Comparison of ENCODE assay signal across 12 cellular contexts in genomic region chr5:149408252-149409099, GRCh38. TPM values are rescaled to one million over a fixed set of nuclear protein-coding genes. Genes with fewer than 3 reads are reported as not detected.
DNase-seq lines count a peak whose midpoint lies in the region; ATAC-seq and TF ChIP-seq lines count a peak whose summit lies in the region.
"Had no signal": no experiment of that assay in that cellular context is flagged by ENCODE, and none has a peak within 500 bp of the region (broad histone marks: within the 10 kb centered on the region; RNA-seq: fewer than 3 reads in every experiment).

No MANE protein-coding gene starts in this region.

- H3K27me3 Mint-ChIP-seq in type B pancreatic cell: no peaks in the 10 kb centered on the region
- H3K27me3 Mint-ChIP-seq: activated naive CD8-positive, alpha-beta T cell treated with anti-CD3 and anti-CD28 coated beads, Interleukin-2, amount 50 U/mL, for 24 hours had no signal

- peak overlapping the region; percentile 59 for H3K4ac ChIP-seq in neuronal stem cell (ENCODE audit: low read length)

- H3K14ac ChIP-seq in neuronal stem cell (ENCODE audit: low read length): no peak overlapping the region

- H3K27me3 ChIP-seq in neuronal stem cell (ENCODE audit: control insufficient read depth in 3 of 3, insufficient read depth in 3 of 3, low read depth in 1 of 3, low read length in 3 of 3): peaks cover 0 to 7% (median 0%) of the 10 kb centered on the region in 3 experiments

- H3K27ac Mint-ChIP-seq in type B pancreatic cell: no peak overlapping the region
- H3K27ac Mint-ChIP-seq: activated naive CD8-positive, alpha-beta T cell treated with anti-CD3 and anti-CD28 coated beads, Interleukin-2, amount 50 U/mL, for 24 hours had no signal

- no peaks in the 10 kb centered on the region for H3K9me3 Mint-ChIP-seq in type B pancreatic cell
- H3K9me3 Mint-ChIP-seq: activated naive CD8-positive, alpha-beta T cell treated with anti-CD3 and anti-CD28 coated beads, Interleukin-2, amount 50 U/mL, for 24 hours had no signal

- peak overlapping the region; percentile 53 for H2AK5ac ChIP-seq in neuronal stem cell (ENCODE audit: low read depth, low read length)

- H3K4me3 Mint-ChIP-seq in type B pancreatic cell: peak overlapping the region; percentile 93
- H3K4me3 Mint-ChIP-seq: activated naive CD8-positive, alpha-beta T cell treated with anti-CD3 and anti-CD28 coated beads, Interleukin-2, amount 50 U/mL, for 24 hours had no signal

- no peak overlapping the region for H3K9ac ChIP-seq in neuronal stem cell (ENCODE audit: low read depth, low read length, poor library complexity)

- WGBS in neuronal stem cell (ENCODE audit: extremely low coverage in 2 of 2, insufficient read length in 2 of 2, insufficient replicate concordance in 1 of 2), 2 donors: no CpG with 5 or more reads among the region's 12 CpGs

- H2AFZ ChIP-seq in neuronal stem cell (ENCODE audit: low read length): no peak overlapping the region

- no peaks in the 10 kb centered on the region for H3K36me3 Mint-ChIP-seq in type B pancreatic cell

- no peak overlapping the region for H3K18ac ChIP-seq in neuronal stem cell (ENCODE audit: low read length)

- H2BK5ac ChIP-seq in neuronal stem cell (ENCODE audit: low read length): no peak overlapping the region

- in situ Hi-C loops in astrocyte of the cerebellum (cut with HindIII; ENCODE audit: low sequenced_read_pairs): no loop called here

- no peak overlapping the region for H3K27ac ChIP-seq in neuronal stem cell (replicated peaks; ENCODE audit: low read length)

- H2BK120ac ChIP-seq in neuronal stem cell (ENCODE audit: low read depth, low read length): no peak overlapping the region

- no peak for DNase-seq in astrocyte of the cerebellum (ENCODE audit: low read depth)
- DNase-seq in fibroblast of pulmonary artery (ENCODE audit: low read depth): no peak
- no peak for DNase-seq in neuronal stem cell (ENCODE audit: low spot score)
- DNase-seq in type B pancreatic cell (ENCODE audit: extremely low spot score, unreplicated experiment): no peak
- no peak for DNase-seq in NCI-H2171 treated with DMSO at 0.1 percent for 48 hours (lab: John Stamatoyannopoulos, UW)
- no peak for DNase-seq in NCI-H128 (lab: John Stamatoyannopoulos, UW; ENCODE audit: unreplicated experiment)
- DNase-seq: activated CD8-positive, alpha-beta memory T cell treated with anti-CD3 and anti-CD28 coated beads, Interleukin-2, amount 50 U/mL, for 48 hours; activated naive CD8-positive, alpha-beta T cell treated with anti-CD3 and anti-CD28 coated beads, Interleukin-2, amount 50 U/mL, for 24 hours; NCI-H1092; NCI-H510A; RPMI8226 had no signal

- peak overlapping the region; percentile 90 for H2BK15ac ChIP-seq in neuronal stem cell (ENCODE audit: low read length)

- no peaks in the 10 kb centered on the region for H3K79me1 ChIP-seq in neuronal stem cell (ENCODE audit: low read depth, low read length)

- no peak for ATAC-seq in GM21515 (IDR thresholded peaks at IDR 0.05; ENCODE audit: unreplicated experiment)
- ATAC-seq: activated naive CD8-positive, alpha-beta T cell treated with anti-CD3 and anti-CD28 coated beads, Interleukin-2, amount 50 U/mL, for 24 hours had no signal

- H4K91ac ChIP-seq in neuronal stem cell (ENCODE audit: low read depth, low read length, poor library complexity): peak overlapping the region; percentile 77

- TF ChIP-seq CTCF in astrocyte of the cerebellum (IDR thresholded peaks at IDR 0.05; ENCODE audit: low read depth, low read length, missing control alignments): no peak
- TF ChIP-seq CTCF in fibroblast of pulmonary artery (IDR thresholded peaks at IDR 0.05; ENCODE audit: low read length, missing control alignments): no peak
- TF ChIP-seq CTCF in type B pancreatic cell (conservative IDR thresholded peaks at IDR 0.05): no peak

- H3K4me3 ChIP-seq in astrocyte of the cerebellum (ENCODE audit: low read depth, low read length) (peak overlapping the region; percentile 40), fibroblast of pulmonary artery (replicated peaks; ENCODE audit: low read depth, low read length) (peak overlapping the region; percentile 57), neuronal stem cell (ENCODE audit: low read length in 2 of 2) (no peak overlapping the region)

- H3K4me2 ChIP-seq in neuronal stem cell (ENCODE audit: insufficient read depth, low read length, poor library complexity, severe bottlenecking): no peak overlapping the region

- no peaks in the 10 kb centered on the region for H3K9me3 ChIP-seq in neuronal stem cell (replicated peaks in 1 of 2; ENCODE audit: control insufficient read depth in 2 of 2, insufficient read depth in 1 of 2, low read depth in 1 of 2, low read length in 2 of 2)

- H4K8ac ChIP-seq in neuronal stem cell (ENCODE audit: low read depth, low read length): no peak overlapping the region

- peaks cover 42% of the 10 kb centered on the region for H3K4me1 Mint-ChIP-seq in type B pancreatic cell (ENCODE audit: unreplicated experiment)
- H3K4me1 Mint-ChIP-seq: activated naive CD8-positive, alpha-beta T cell treated with anti-CD3 and anti-CD28 coated beads, Interleukin-2, amount 50 U/mL, for 24 hours had no signal

- H3K4me1 ChIP-seq in neuronal stem cell (ENCODE audit: control insufficient read depth in 2 of 2, insufficient read depth in 1 of 2, low read depth in 1 of 2, low read length in 2 of 2): peaks cover 18 to 20% of the 10 kb centered on the region in 2 donors

- peak overlapping the region; percentile 68 for H2BK12ac ChIP-seq in neuronal stem cell (ENCODE audit: low read length)

- H3K36me3 ChIP-seq in neuronal stem cell (replicated peaks in 1 of 2; ENCODE audit: control insufficient read depth in 2 of 2, insufficient read depth in 2 of 2, low read length in 2 of 2): no peaks in the 10 kb centered on the region

- H3K23ac ChIP-seq in neuronal stem cell (ENCODE audit: low read depth, low read length, poor library complexity): no peak overlapping the region

RNA-seq across cellular contexts. Expression of gene IL17B, which starts 29.4 kb away (rescaled TPM):
- polyA plus RNA-seq in neuronal stem cell (2013, experiment 1 of 2): not detected
- polyA plus RNA-seq in neuronal stem cell (2013, experiment 2 of 2): not detected
- 0.46 TPM in 1 of 2 replicates, not detected in the other for total RNA-seq in type B pancreatic cell (ENCODE audit: low replicate concordance)

RNA-seq across cellular contexts. Expression of gene PCYOX1L, which starts 50.6 kb away (rescaled TPM):
- 16.0 TPM for polyA plus RNA-seq in neuronal stem cell (2013, experiment 1 of 2)
- polyA plus RNA-seq in neuronal stem cell (2013, experiment 2 of 2): 16.3 TPM
- 8.2 and 18.5 TPM in 2 replicates for total RNA-seq in type B pancreatic cell (ENCODE audit: low replicate concordance)

Comparison
In these comparisons a context has a peak if more than half of its experiments do, and no peak if none do; other contexts are left out.
1. H3K4me3 ChIP-seq: peak in astrocyte of the cerebellum (single experiment) and fibroblast of pulmonary artery (single experiment); none in neuronal stem cell (0 of 2).